1 cellular context compared by ENCODE assay signal in the genomic region with DNA sequence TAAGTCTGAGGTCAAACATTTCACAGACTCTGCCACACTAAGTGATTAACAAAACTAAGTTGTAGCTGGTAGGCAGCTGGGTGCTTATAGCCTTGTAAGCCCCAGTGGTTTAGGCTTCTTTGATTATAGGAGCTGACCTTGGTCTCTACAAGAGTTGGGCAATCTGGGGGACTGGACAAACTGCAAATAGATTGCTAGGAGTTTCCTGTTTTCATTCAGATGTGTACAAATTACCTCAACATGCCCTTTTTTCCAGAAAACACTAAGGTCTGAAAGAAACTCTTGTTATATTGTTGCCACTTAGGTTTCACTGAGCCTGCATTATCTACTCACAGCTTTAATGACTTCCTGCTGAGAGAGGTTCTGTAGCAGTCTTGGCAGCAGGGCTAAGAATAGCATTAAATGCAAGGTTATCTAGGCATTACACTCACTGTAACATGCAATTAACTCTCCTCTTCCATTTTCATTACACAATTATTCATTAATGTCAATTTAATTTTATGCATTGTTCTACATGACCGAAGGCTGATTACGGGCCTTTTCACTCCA.
TF ChIP-seq lines count a peak whose summit lies in the region.

No MANE protein-coding gene starts in this region.

TF ChIP-seq in K562, 482 proteins besides CTCF, POLR2A, EP300 and RAD21 (continued from another document):
- TF ChIP-seq, protein P1, sequence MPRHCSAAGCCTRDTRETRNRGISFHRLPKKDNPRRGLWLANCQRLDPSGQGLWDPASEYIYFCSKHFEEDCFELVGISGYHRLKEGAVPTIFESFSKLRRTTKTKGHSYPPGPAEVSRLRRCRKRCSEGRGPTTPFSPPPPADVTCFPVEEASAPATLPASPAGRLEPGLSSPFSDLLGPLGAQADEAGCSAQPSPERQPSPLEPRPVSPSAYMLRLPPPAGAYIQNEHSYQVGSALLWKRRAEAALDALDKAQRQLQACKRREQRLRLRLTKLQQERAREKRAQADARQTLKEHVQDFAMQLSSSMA (CRISPR knock-in tag; IDR thresholded peaks at IDR 0.05) = no peak
- no peak for TF ChIP-seq NR1H2 (CRISPR knock-in tag; IDR thresholded peaks at IDR 0.05)
- no peak for TF ChIP-seq ZNF76 (CRISPR knock-in tag; IDR thresholded peaks at IDR 0.05; ENCODE audit: borderline replicate concordance)
- TF ChIP-seq RFX1 (IDR thresholded peaks at IDR 0.05) = no peak
- no peak for TF ChIP-seq PCBP2 (IDR thresholded peaks at IDR 0.05; ENCODE audit: low read depth, low read length, poor library complexity, severe bottlenecking)
- no peak for TF ChIP-seq FOSL1 (tag; conservative IDR thresholded peaks at IDR 0.05)
- TF ChIP-seq, protein P2, sequence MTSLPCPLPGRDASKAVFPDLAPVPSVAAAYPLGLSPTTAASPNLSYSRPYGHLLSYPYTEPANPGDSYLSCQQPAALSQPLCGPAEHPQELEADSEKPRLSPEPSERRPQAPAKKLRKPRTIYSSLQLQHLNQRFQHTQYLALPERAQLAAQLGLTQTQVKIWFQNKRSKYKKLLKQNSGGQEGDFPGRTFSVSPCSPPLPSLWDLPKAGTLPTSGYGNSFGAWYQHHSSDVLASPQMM (CRISPR knock-in tag; IDR thresholded peaks at IDR 0.05) = no peak
- TF ChIP-seq TEAD4 (IDR thresholded peaks at IDR 0.05; ENCODE audit: low read length) = 0 out of 2 replicates have a peak, but pooled peaks have one; percentile 45
- no peak for TF ChIP-seq TEAD4 (CRISPR knock-in tag; IDR thresholded peaks at IDR 0.05; ENCODE audit: borderline replicate concordance)
- TF ChIP-seq TAL1 (IDR thresholded peaks at IDR 0.05) = peak; percentile 14; the same call in 1 of the 2 replicates
- TF ChIP-seq TEAD1 (CRISPR knock-in tag; IDR thresholded peaks at IDR 0.05) = no peak
- TF ChIP-seq FIP1L1 (IDR thresholded peaks at IDR 0.05; ENCODE audit: low read depth, low read length, poor library complexity, severe bottlenecking) = no peak
- TF ChIP-seq, protein P3, sequence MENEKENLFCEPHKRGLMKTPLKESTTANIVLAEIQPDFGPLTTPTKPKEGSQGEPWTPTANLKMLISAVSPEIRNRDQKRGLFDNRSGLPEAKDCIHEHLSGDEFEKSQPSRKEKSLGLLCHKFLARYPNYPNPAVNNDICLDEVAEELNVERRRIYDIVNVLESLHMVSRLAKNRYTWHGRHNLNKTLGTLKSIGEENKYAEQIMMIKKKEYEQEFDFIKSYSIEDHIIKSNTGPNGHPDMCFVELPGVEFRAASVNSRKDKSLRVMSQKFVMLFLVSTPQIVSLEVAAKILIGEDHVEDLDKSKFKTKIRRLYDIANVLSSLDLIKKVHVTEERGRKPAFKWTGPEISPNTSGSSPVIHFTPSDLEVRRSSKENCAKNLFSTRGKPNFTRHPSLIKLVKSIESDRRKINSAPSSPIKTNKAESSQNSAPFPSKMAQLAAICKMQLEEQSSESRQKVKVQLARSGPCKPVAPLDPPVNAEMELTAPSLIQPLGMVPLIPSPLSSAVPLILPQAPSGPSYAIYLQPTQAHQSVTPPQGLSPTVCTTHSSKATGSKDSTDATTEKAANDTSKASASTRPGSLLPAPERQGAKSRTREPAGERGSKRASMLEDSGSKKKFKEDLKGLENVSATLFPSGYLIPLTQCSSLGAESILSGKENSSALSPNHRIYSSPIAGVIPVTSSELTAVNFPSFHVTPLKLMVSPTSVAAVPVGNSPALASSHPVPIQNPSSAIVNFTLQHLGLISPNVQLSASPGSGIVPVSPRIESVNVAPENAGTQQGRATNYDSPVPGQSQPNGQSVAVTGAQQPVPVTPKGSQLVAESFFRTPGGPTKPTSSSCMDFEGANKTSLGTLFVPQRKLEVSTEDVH (IDR thresholded peaks at IDR 0.05; ENCODE audit: low read depth, partially characterized antibody) = no peak
- TF ChIP-seq, protein P4, sequence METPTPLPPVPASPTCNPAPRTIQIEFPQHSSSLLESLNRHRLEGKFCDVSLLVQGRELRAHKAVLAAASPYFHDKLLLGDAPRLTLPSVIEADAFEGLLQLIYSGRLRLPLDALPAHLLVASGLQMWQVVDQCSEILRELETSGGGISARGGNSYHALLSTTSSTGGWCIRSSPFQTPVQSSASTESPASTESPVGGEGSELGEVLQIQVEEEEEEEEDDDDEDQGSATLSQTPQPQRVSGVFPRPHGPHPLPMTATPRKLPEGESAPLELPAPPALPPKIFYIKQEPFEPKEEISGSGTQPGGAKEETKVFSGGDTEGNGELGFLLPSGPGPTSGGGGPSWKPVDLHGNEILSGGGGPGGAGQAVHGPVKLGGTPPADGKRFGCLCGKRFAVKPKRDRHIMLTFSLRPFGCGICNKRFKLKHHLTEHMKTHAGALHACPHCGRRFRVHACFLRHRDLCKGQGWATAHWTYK (CRISPR knock-in tag; IDR thresholded peaks at IDR 0.05) = no peak
- peak; percentile 65 for TF ChIP-seq CBFA2T3 (IDR thresholded peaks at IDR 0.05)
- no peak for TF ChIP-seq ZNF174 (CRISPR knock-in tag; IDR thresholded peaks at IDR 0.05)
